In the genomic region with DNA sequence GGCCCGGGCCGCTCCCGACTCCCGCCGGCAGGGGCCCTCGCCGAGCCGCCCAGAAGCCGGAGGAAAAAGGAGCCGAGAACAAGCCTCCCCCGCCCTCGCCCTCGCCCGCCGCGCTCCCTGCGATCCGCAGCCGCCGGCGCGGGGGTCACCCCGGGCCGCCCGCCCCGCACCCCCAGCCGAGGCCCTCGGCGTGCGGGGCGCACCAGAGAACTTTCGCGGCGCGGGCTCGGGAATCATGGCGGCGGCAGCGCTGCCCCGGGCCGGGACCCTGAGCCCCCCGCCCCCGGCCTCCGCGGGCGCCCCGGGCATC, we compare ENCODE assay signal across 8 cellular contexts. TPM values are rescaled to one million over a fixed set of nuclear protein-coding genes. Genes with fewer than 3 reads are reported as not detected.
DNase-seq lines count a peak whose midpoint lies in the region; ATAC-seq, FAIRE-seq and TF ChIP-seq lines count a peak whose summit lies in the region.

No MANE protein-coding gene starts in this region.

- peaks cover 9% of the 10 kb centered on the region for H3K4me1 ChIP-seq in ES-I3 (ENCODE audit: insufficient read depth, low read length)
- peaks cover 18% of the 10 kb centered on the region for H3K4me1 ChIP-seq in GM23338 (ENCODE audit: insufficient read depth)
- no peaks in the 10 kb centered on the region for H3K4me1 ChIP-seq in MM.1S (ENCODE audit: low read length)
- H3K4me1 ChIP-seq in GM12878 (ENCODE audit: control insufficient read depth, insufficient read depth, low read length) = peaks cover 17% of the 10 kb centered on the region
- H3K4me1 ChIP-seq in iPS-20b (ENCODE audit: insufficient read depth, low read length) = peaks cover 14% of the 10 kb centered on the region; the same call in 1 of the 2 replicates

- TF ChIP-seq POLR2A in GM12878 (IDR thresholded peaks at IDR 0.05; ENCODE audit: low read depth, low read length) = no peak

- H4K20me1 ChIP-seq in GM23338 (replicated peaks; ENCODE audit: insufficient read depth) = peaks cover 11% of the 10 kb centered on the region
- no peaks in the 10 kb centered on the region for H4K20me1 ChIP-seq in MM.1S (ENCODE audit: insufficient read depth, low read length)
- H4K20me1 ChIP-seq in GM12878 (ENCODE audit: control insufficient read depth, insufficient read depth) = no peaks in the 10 kb centered on the region

- no peaks in the 10 kb centered on the region for H3K27me3 ChIP-seq in GM23338 (ENCODE audit: insufficient read depth)
- no peaks in the 10 kb centered on the region for H3K27me3 ChIP-seq in MM.1S (replicated peaks; ENCODE audit: insufficient read depth, low read length)
- H3K27me3 ChIP-seq in GM12878 (replicated peaks in 1 of 2; ENCODE audit: control insufficient read depth in 2 of 2, insufficient read depth in 2 of 2, low read length in 1 of 2) = no peaks in the 10 kb centered on the region
- H3K27me3 ChIP-seq in iPS-20b (ENCODE audit: insufficient read depth, low read length) = no peaks in the 10 kb centered on the region

- no peaks in the 10 kb centered on the region for H3K9me2 ChIP-seq in GM23338 (ENCODE audit: insufficient read depth)
- no peaks in the 10 kb centered on the region for H3K9me2 ChIP-seq in MM.1S (replicated peaks; ENCODE audit: insufficient read depth, low read length)

- 0 out of 2 replicates have a peak, but pooled peaks cover 10% of the 10 kb centered on the region for H3F3A ChIP-seq in GM23338 (replicated peaks; ENCODE audit: low read depth)
- no peaks in the 10 kb centered on the region for H3F3A ChIP-seq in MM.1S (ENCODE audit: insufficient read depth, low read length)

- in situ Hi-C loops in GM12878 (cut with MboI) = no loop called here

- no TSS peak for BruUV-seq in GM12878 (replicated peaks; lab: Mats Ljungman, UMichigan)

- intact Hi-C loops in GM12878 (cut with micrococcal nuclease; ENCODE audit: unreplicated experiment) = loop anchor here (2.0 kb wide), 2 partner anchors 198 to 312 kb away; no protein-coding TSS in a partner anchor

- DNase-seq in GM23338 (ENCODE audit: low spot score) (peak; percentile 86), MM.1S (peak; percentile 46), UCSD-AML1 (lab: John Stamatoyannopoulos, UW; ENCODE audit: unreplicated experiment) (peak; percentile 67), GM12878 (ENCODE audit: low read depth, low spot score) (no peak), NCI-H1694 treated with DMSO at 0.1 percent for 48 hours (lab: John Stamatoyannopoulos, UW) (no peak)
- peak; percentile 73 for DNase-seq in stimulated activated CD4-positive, alpha-beta T cell treated with anti-CD3 and anti-CD28 coated beads, Interleukin-12 subunit alpha, Interleukin-12 subunit beta, amount 100 ng/mL, for 4 hours

- H3K9ac ChIP-seq in ES-I3 (ENCODE audit: low read depth, low read length) (peak overlapping the region; percentile 60), MM.1S (ENCODE audit: low read length) (no peak overlapping the region), GM12878 (ENCODE audit: control insufficient read depth, insufficient read depth, low read length) (peak overlapping the region; percentile 70; the same call in 1 of the 2 replicates), iPS-20b (ENCODE audit: low read depth, low read length) (no peak overlapping the region)

- peak; percentile 10; the same call in 2 of the 3 replicates for ATAC-seq in GM23338
- ATAC-seq in GM12878 = peak; percentile 67

- H3K9me3 Mint-ChIP-seq in GM23338 = peaks cover 4% of the 10 kb centered on the region; the same call in 1 of the 3 replicates

- H2AFZ ChIP-seq in GM23338 = no peak overlapping the region
- H2AFZ ChIP-seq in MM.1S (ENCODE audit: low read length) = no peak overlapping the region
- H2AFZ ChIP-seq in GM12878 (ENCODE audit: control insufficient read depth, low read depth, low read length) = peak overlapping the region; percentile 39; the same call in 1 of the 2 replicates

- TF ChIP-seq RAD21 in GM12878 (IDR thresholded peaks at IDR 0.05; ENCODE audit: insufficient read depth, low read depth, low read length) = peak; percentile 74

- RAD21 ChIA-PET in GM12878 (lab: Charles Lee; ENCODE audit: unreplicated experiment) = interaction anchor here (0.7 kb wide), 1 partner anchor 186 kb away, joined by 3 read pairs; a partner anchor contains a TSS

- FAIRE-seq in GM12878 (lab: Jason Lieb, UNC) = no peak

- H3K36me3 Mint-ChIP-seq in GM23338 (ENCODE audit: low read depth) = peaks cover 17% of the 10 kb centered on the region

- POLR2A ChIA-PET in GM12878 (lab: Charles Lee) = no interaction called here

- H3K27ac ChIP-seq in GM23338 (ENCODE audit: low read depth) = no peak overlapping the region
- H3K27ac ChIP-seq in MM.1S (ENCODE audit: low read length) = no peak overlapping the region
- peak overlapping the region; percentile 44 for H3K27ac ChIP-seq in GM12878 (ENCODE audit: control insufficient read depth, insufficient read depth)
- H3K27ac ChIP-seq in iPS-20b (ENCODE audit: low read length) = no peak overlapping the region

- no peaks in the 10 kb centered on the region for H3K9me3 ChIP-seq in ES-I3 (ENCODE audit: control insufficient read depth, insufficient read depth, low read length)
- no peaks in the 10 kb centered on the region for H3K9me3 ChIP-seq in MM.1S (replicated peaks; ENCODE audit: insufficient read depth, low read length)
- H3K9me3 ChIP-seq in GM12878 (replicated peaks; ENCODE audit: control insufficient read depth, insufficient read depth, low read length) = no peaks in the 10 kb centered on the region
- H3K9me3 ChIP-seq in iPS-20b (ENCODE audit: insufficient read depth, low read depth, low read length) = no peaks in the 10 kb centered on the region

- WGBS in GM12878 (ENCODE audit: insufficient coverage, insufficient replicate concordance, low lambda C conversion rate, missing lambda C conversion rate) = 0% methylated on average over 8 of the region's 47 CpGs

- TF ChIP-seq CTCF in GM23338 (conservative IDR thresholded peaks at IDR 0.05; ENCODE audit: low read depth in 2 of 2) = peak in 1 of 2 experiments; percentile 55; a peak in 2 of 4 replicates
- no peak for TF ChIP-seq CTCF in MM.1S (IDR thresholded peaks at IDR 0.05; ENCODE audit: low read length)
- TF ChIP-seq CTCF in GM12878 (IDR thresholded peaks at IDR 0.05 in 2 of 3, conservative IDR thresholded peaks at IDR 0.05 in 1 of 3; ENCODE audit: control insufficient read depth in 2 of 3, extremely low read depth in 1 of 3, insufficient read depth in 1 of 3, low read depth in 3 of 3, low read length in 3 of 3) = peak; percentile 28 to 76 (median 60); a peak in 4 of 6 replicates

- H3K4me1 Mint-ChIP-seq in GM23338 = peaks cover 33% of the 10 kb centered on the region

- no peak overlapping the region for H3K27ac Mint-ChIP-seq in GM23338

- H3K4me2 ChIP-seq in GM23338 = no peak overlapping the region
- no peak overlapping the region for H3K4me2 ChIP-seq in MM.1S (ENCODE audit: low read depth, low read length)
- H3K4me2 ChIP-seq in GM12878 (ENCODE audit: control insufficient read depth, insufficient read depth) = no peak overlapping the region

- SMC1A ChIA-PET in GM12878 (lab: Charles Lee; ENCODE audit: uncharacterized antibody, unreplicated experiment) = no interaction called here

- CTCF ChIA-PET in GM12878 (lab: Yijun Ruan, JAX) = interaction anchor here (1.0 to 2.1 kb wide), 3 partner anchors 40 to 311 kb away, joined by 3 to 9 read pairs (median 4); no protein-coding TSS in a partner anchor

- H3K4me3 ChIP-seq in GM23338 = peak overlapping the region; percentile 47; the same call in 1 of the 2 replicates
- no peak overlapping the region for H3K4me3 ChIP-seq in MM.1S (ENCODE audit: low read length)
- peak overlapping the region; percentile 53; the same call in 1 of the 2 replicates for H3K4me3 ChIP-seq in GM12878
- peak overlapping the region; percentile 56; the same call in 1 of the 2 replicates for H3K4me3 ChIP-seq in iPS-20b (ENCODE audit: low read length)

- H3K36me3 ChIP-seq in ES-I3 (ENCODE audit: insufficient read depth, low read length) = no peaks in the 10 kb centered on the region
- H3K36me3 ChIP-seq in GM23338 (ENCODE audit: insufficient read depth) = no peaks in the 10 kb centered on the region
- no peaks in the 10 kb centered on the region for H3K36me3 ChIP-seq in MM.1S (replicated peaks; ENCODE audit: insufficient read depth, low read length)
- no peaks in the 10 kb centered on the region for H3K36me3 ChIP-seq in GM12878 (ENCODE audit: control insufficient read depth in 2 of 2, insufficient read depth in 2 of 2, low read length in 1 of 2)
- H3K36me3 ChIP-seq in iPS-20b (ENCODE audit: insufficient read depth, low read depth, low read length) = peaks cover 23% of the 10 kb centered on the region

- no peak overlapping the region for H3K4me3 Mint-ChIP-seq in GM23338

- TF ChIP-seq EP300 in GM12878 (IDR thresholded peaks at IDR 0.05; ENCODE audit: borderline replicate concordance in 1 of 2, control insufficient read depth in 1 of 2, low read depth in 2 of 2, low read length in 2 of 2) = no peak

- H3K79me2 ChIP-seq in GM23338 (replicated peaks; ENCODE audit: insufficient read depth) (peaks cover 51% of the 10 kb centered on the region), MM.1S (ENCODE audit: low read length) (no peaks in the 10 kb centered on the region), GM12878 (ENCODE audit: control insufficient read depth, insufficient read depth, low read length) (peaks cover 27% of the 10 kb centered on the region)

- H3K27me3 Mint-ChIP-seq in GM23338 (ENCODE audit: insufficient read depth, low read depth, poor library complexity) = peaks cover 20% of the 10 kb centered on the region

RNA-seq across cellular contexts. Expression of a gene that starts 0.5 kb away (rescaled TPM):
- total RNA-seq in GM23338 (2014; rRNA removed; shearing (Covaris generic)) = 240 and 244 TPM in 2 replicates
- polyA plus RNA-seq in GM23338 (2016; fragmentation: Nextera tagmentation; extraction: Ambion mirVana) (207 and 232 TPM in 2 replicates), GM12878 (2011; rRNA removed) (86.1 and 108 TPM in 2 replicates), GM12878 (2014; fragmentation: Illumina TruSeq; extraction: Trizol) (108 and 120 TPM in 2 replicates), GM12878 (2014; fragmentation: Nextera tagmentation; extraction: Ambion mirVana) (10 to 100 TPM; 42.4 to 54.7 TPM), GM12878 (2014; rRNA removed) (66.9 and 74.3 TPM in 2 replicates), GM12878 (2016; fragmentation: Nextera tagmentation; extraction: Ambion mirVana) (10 to 100 TPM; 22.0 to 24.6 TPM)
- 8.6 and 9.0 TPM in 2 replicates for total RNA-seq in GM12878 (2013; cell fraction: nucleolus; rRNA removed)
- total RNA-seq in GM12878 (2014; rRNA removed) (79.6 and 95.3 TPM in 2 replicates), GM12878 (2014; rRNA removed; fragmentation: Illumina TruSeq; extraction: Trizol) (59.8 and 67.5 TPM in 2 replicates), GM12878 (2021) (62.9 and 63.6 TPM in 2 replicates)
- 27.6 TPM for polyA plus RNA-seq in GM12878 (2011; ENCODE audit: low read depth)
- polyA plus RNA-seq in GM12878 (2011; cell fraction: cytosol; rRNA removed) = 35.8 and 36.9 TPM in 2 replicates
- polyA plus RNA-seq in GM12878 (2011; cell fraction: nucleus; rRNA removed) = 19.8 and 21.6 TPM in 2 replicates
- 35.6 and 37.0 TPM in 2 replicates for polyA plus RNA-seq in GM12878 (2012)
- 20.1 and 20.9 TPM in 2 replicates for polyA minus RNA-seq in GM12878 (2011; rRNA and poly(A)+ RNA removed)
- 10.7 and 13.2 TPM in 2 replicates for polyA minus RNA-seq in GM12878 (2011; cell fraction: cytosol; rRNA and poly(A)+ RNA removed)
- polyA minus RNA-seq in GM12878 (2011; cell fraction: nucleus; rRNA and poly(A)+ RNA removed) = 4.4 and 5.5 TPM in 2 replicates

RNA-seq across cellular contexts. Expression of a gene that starts 37.9 kb away (rescaled TPM):
- 13.3 and 14.8 TPM in 2 replicates for total RNA-seq in GM23338 (2014; rRNA removed; shearing (Covaris generic))
- 33.2 and 38.4 TPM in 2 replicates for polyA plus RNA-seq in GM23338 (2016; fragmentation: Nextera tagmentation; extraction: Ambion mirVana)
- 42.3 and 54.2 TPM in 2 replicates for total RNA-seq in GM12878 (2013; cell fraction: nucleolus; rRNA removed)
- total RNA-seq in GM12878 (2014; rRNA removed) = 17.5 and 24.1 TPM in 2 replicates
- total RNA-seq in GM12878 (2014; rRNA removed; fragmentation: Illumina TruSeq; extraction: Trizol) = 30.7 and 31.1 TPM in 2 replicates
- 14.9 and 15.6 TPM in 2 replicates for total RNA-seq in GM12878 (2021)
- polyA plus RNA-seq in GM12878 (2011; ENCODE audit: low read depth) = 6.1 TPM
- 9.7 and 12.2 TPM in 2 replicates for polyA plus RNA-seq in GM12878 (2011; rRNA removed)
- polyA plus RNA-seq in GM12878 (2011; cell fraction: cytosol; rRNA removed) = 18.9 and 21.0 TPM in 2 replicates
- 6.0 and 6.6 TPM in 2 replicates for polyA plus RNA-seq in GM12878 (2011; cell fraction: nucleus; rRNA removed)
- 11.5 and 16.0 TPM in 2 replicates for polyA plus RNA-seq in GM12878 (2012)
- polyA plus RNA-seq in GM12878 (2014; fragmentation: Illumina TruSeq; extraction: Trizol) = 24.5 and 27.8 TPM in 2 replicates
- polyA plus RNA-seq in GM12878 (2014; fragmentation: Nextera tagmentation; extraction: Ambion mirVana) = 10 to 100 TPM; 30.8 to 33.4 TPM
- 21.0 and 25.0 TPM in 2 replicates for polyA plus RNA-seq in GM12878 (2014; rRNA removed)
- polyA plus RNA-seq in GM12878 (2016; fragmentation: Nextera tagmentation; extraction: Ambion mirVana) = 10 to 100 TPM; 25.2 to 25.5 TPM
- polyA minus RNA-seq in GM12878 (2011; rRNA and poly(A)+ RNA removed) = 16.4 and 27.2 TPM in 2 replicates
- 9.9 and 11.5 TPM in 2 replicates for polyA minus RNA-seq in GM12878 (2011; cell fraction: cytosol; rRNA and poly(A)+ RNA removed)
- 12.7 and 28.5 TPM in 2 replicates for polyA minus RNA-seq in GM12878 (2011; cell fraction: nucleus; rRNA and poly(A)+ RNA removed)

RNA-seq across cellular contexts. Expression of a gene that starts 38.2 kb away (rescaled TPM):
- total RNA-seq in GM23338 (2014; rRNA removed; shearing (Covaris generic)) = 43.2 and 77.9 TPM in 2 replicates
- polyA plus RNA-seq in GM23338 (2016; fragmentation: Nextera tagmentation; extraction: Ambion mirVana) (26.2 and 30.5 TPM in 2 replicates), GM12878 (2011; rRNA removed) (45.3 and 67.6 TPM in 2 replicates), GM12878 (2014; fragmentation: Illumina TruSeq; extraction: Trizol) (46.2 and 55.8 TPM in 2 replicates), GM12878 (2014; fragmentation: Nextera tagmentation; extraction: Ambion mirVana) (10 to 100 TPM; 11.5 to 13.3 TPM), GM12878 (2014; rRNA removed) (35.9 and 44.8 TPM in 2 replicates), GM12878 (2016; fragmentation: Nextera tagmentation; extraction: Ambion mirVana) (10 to 100 TPM; 51.2 to 58.1 TPM)
- total RNA-seq in GM12878 (2013; cell fraction: nucleolus; rRNA removed) = 267 and 281 TPM in 2 replicates
- total RNA-seq in GM12878 (2014; rRNA removed) (53.5 and 66.9 TPM in 2 replicates), GM12878 (2014; rRNA removed; fragmentation: Illumina TruSeq; extraction: Trizol) (72.2 and 80.2 TPM in 2 replicates), GM12878 (2021) (41.9 and 45.2 TPM in 2 replicates)
- polyA plus RNA-seq in GM12878 (2011; ENCODE audit: low read depth) = 13.0 TPM
- polyA plus RNA-seq in GM12878 (2011; cell fraction: cytosol; rRNA removed) = 12.3 and 12.7 TPM in 2 replicates
- 42.7 and 44.0 TPM in 2 replicates for polyA plus RNA-seq in GM12878 (2011; cell fraction: nucleus; rRNA removed)
- 18.1 and 20.8 TPM in 2 replicates for polyA plus RNA-seq in GM12878 (2012)
- polyA minus RNA-seq in GM12878 (2011; rRNA and poly(A)+ RNA removed) = 34.7 and 51.7 TPM in 2 replicates
- 17.0 and 30.4 TPM in 2 replicates for polyA minus RNA-seq in GM12878 (2011; cell fraction: cytosol; rRNA and poly(A)+ RNA removed)
- 42.7 and 62.7 TPM in 2 replicates for polyA minus RNA-seq in GM12878 (2011; cell fraction: nucleus; rRNA and poly(A)+ RNA removed)

Comparison
In these comparisons a context has a peak if more than half of its experiments do, and no peak if none do; other contexts are left out.
1. H3K9ac ChIP-seq: peak in ES-I3 (single experiment) and GM12878 (single experiment); none in MM.1S (single experiment) and iPS-20b (single experiment).
2. DNase-seq: peak in GM23338 (single experiment), MM.1S (single experiment), UCSD-AML1 (single experiment) and stimulated activated CD4-positive, alpha-beta T cell treated with anti-CD3 and anti-CD28 coated beads, Interleukin-12 subunit alpha, Interleukin-12 subunit beta, amount 100 ng/mL, for 4 hours (single experiment); none in GM12878 (single experiment) and NCI-H1694 treated with DMSO at 0.1 percent for 48 hours (single experiment).